Comparison of ENCODE assay signal across 8 cellular contexts in the genomic region with DNA sequence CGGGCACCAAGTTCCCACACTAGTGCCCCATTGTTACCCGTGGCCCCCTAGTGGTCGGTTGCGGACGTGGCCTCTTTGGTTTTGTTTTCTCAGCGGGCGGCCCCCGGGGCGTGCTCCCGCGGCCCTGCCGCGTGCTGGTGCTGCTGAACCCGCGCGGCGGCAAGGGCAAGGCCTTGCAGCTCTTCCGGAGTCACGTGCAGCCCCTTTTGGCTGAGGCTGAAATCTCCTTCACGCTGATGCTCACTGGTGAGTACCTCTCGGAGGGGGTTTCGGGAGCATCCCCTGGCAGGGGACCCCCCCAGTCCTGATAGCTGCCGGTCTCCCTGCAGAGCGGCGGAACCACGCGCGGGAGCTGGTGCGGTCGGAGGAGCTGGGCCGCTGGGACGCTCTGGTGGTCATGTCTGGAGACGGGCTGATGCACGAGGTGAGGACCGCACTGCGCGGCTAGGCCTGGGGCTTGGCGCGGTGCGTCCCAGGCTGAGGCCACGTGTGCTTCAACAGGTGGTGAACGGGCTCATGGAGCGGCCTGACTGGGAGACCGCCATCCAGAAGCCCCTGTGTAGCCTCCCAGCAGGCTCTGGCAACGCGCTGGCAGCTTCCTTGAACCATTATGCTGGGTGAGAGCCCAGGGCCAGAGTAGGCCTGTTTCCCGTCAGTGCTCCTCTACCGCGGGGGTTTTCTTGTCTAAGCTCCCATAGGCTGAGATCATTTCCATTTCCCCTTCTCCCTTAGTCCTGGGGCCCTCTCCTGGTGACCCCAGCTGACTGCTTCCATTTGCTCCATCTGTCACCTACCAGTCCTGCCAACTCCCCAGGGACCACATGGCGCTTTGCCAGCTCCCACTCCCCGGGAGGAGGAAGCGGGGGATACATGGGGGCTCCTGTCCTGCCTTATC. TPM values are rescaled to one million over a fixed set of nuclear protein-coding genes. Genes with fewer than 3 reads are reported as not detected.
DNase-seq lines count a peak whose midpoint lies in the region; ATAC-seq and TF ChIP-seq lines count a peak whose summit lies in the region.

No MANE protein-coding gene starts in this region.

- H3K79me2 ChIP-seq in OCI-LY3 (ENCODE audit: low read length), result no peaks in the 10 kb centered on the region

- peaks cover 38 to 72% (median 65%) of the 10 kb centered on the region in 10 experiments for H3K4me1 ChIP-seq in BLaER1 treated with 17β-estradiol and CSF1 and Interleukin-3, amounts not matched to agents 10 nM and 100 nM
- H3K4me1 ChIP-seq in OCI-LY3 (ENCODE audit: low read length), result no peaks in the 10 kb centered on the region

- peak; percentile 35 for ATAC-seq in HG02852 (IDR thresholded peaks at IDR 0.05; ENCODE audit: unreplicated experiment)
- ATAC-seq in naive thymus-derived CD8-positive, alpha-beta T cell, result peak; percentile 52 to 65
- ATAC-seq in HG03460 (IDR thresholded peaks at IDR 0.05; ENCODE audit: unreplicated experiment), result no peak

- H3K27ac ChIP-seq in BLaER1 treated with 17β-estradiol and CSF1 and Interleukin-3, amounts not matched to agents 10 nM and 100 nM, result no peak overlapping the region
- no peak overlapping the region for H3K27ac ChIP-seq in OCI-LY3 (ENCODE audit: low read length)

- H2AFZ ChIP-seq in OCI-LY3 (ENCODE audit: low read depth, low read length), result no peak overlapping the region

- DNase-seq in activated T-cell treated with anti-CD3 and anti-CD28 coated beads for 1 hour (ENCODE audit: low read depth) (peak; percentile 78), epithelial cell of proximal tubule (ENCODE audit: low read depth) (no peak)
- DNase-seq in naive thymus-derived CD8-positive, alpha-beta T cell, result peak; percentile 67 to 90 (median 81)

- peaks cover 0 to 3% (median 0%) of the 10 kb centered on the region in 5 donors for H3K27me3 Mint-ChIP-seq in naive thymus-derived CD8-positive, alpha-beta T cell
- H3K27me3 Mint-ChIP-seq in stimulated activated naive CD8-positive, alpha-beta T cell treated with anti-CD3 and anti-CD28 coated beads, Interleukin-15, Interleukin-2, amounts not matched to agents 100 ng/mL and 50 ng/mL, for 24 hours, result no peaks in the 10 kb centered on the region

- H3K9me3 ChIP-seq in BLaER1 treated with 17β-estradiol and CSF1 and Interleukin-3, amounts not matched to agents 10 nM and 100 nM (replicated peaks in 1 of 11), result no peaks in the 10 kb centered on the region
- H3K9me3 ChIP-seq in OCI-LY3 (ENCODE audit: insufficient read depth, low read length), result no peaks in the 10 kb centered on the region

- peaks cover 0 to 9% (median 0%) of the 10 kb centered on the region in 3 donors for H3K36me3 Mint-ChIP-seq in naive thymus-derived CD8-positive, alpha-beta T cell
- peaks cover 4% of the 10 kb centered on the region for H3K36me3 Mint-ChIP-seq in stimulated activated naive CD8-positive, alpha-beta T cell treated with anti-CD3 and anti-CD28 coated beads, Interleukin-15, Interleukin-2, amounts not matched to agents 100 ng/mL and 50 ng/mL, for 24 hours (ENCODE audit: low read depth)

- peak overlapping the region in 2 of 11 experiments; percentile 76 to 81; a peak in 4 of 22 replicates for H3K9ac ChIP-seq in BLaER1 treated with 17β-estradiol and CSF1 and Interleukin-3, amounts not matched to agents 10 nM and 100 nM
- no peak overlapping the region for H3K9ac ChIP-seq in OCI-LY3 (ENCODE audit: low read length)

- POLR2A ChIA-PET in naive thymus-derived CD8-positive, alpha-beta T cell (lab: Charles Lee), result interaction anchor here (1.0 to 3.3 kb wide), 6 partner anchors 12 to 116 kb away, joined by 3 to 39 read pairs (median 4); a partner anchor contains a TSS

- H3K4me1 Mint-ChIP-seq in naive thymus-derived CD8-positive, alpha-beta T cell, result peaks cover 6 to 14% (median 11%) of the 10 kb centered on the region in 4 donors
- peaks cover 19% of the 10 kb centered on the region for H3K4me1 Mint-ChIP-seq in stimulated activated naive CD8-positive, alpha-beta T cell treated with anti-CD3 and anti-CD28 coated beads, Interleukin-15, Interleukin-2, amounts not matched to agents 100 ng/mL and 50 ng/mL, for 24 hours (ENCODE audit: low read depth)

- H3K27ac Mint-ChIP-seq in naive thymus-derived CD8-positive, alpha-beta T cell, result peak overlapping the region in 2 of 10 donors; percentile 67 to 71
- peak overlapping the region; percentile 16 for H3K27ac Mint-ChIP-seq in stimulated activated naive CD8-positive, alpha-beta T cell treated with anti-CD3 and anti-CD28 coated beads, Interleukin-15, Interleukin-2, amounts not matched to agents 100 ng/mL and 50 ng/mL, for 24 hours

- peak overlapping the region; percentile 58 to 77 (median 66); a peak in 18 of 20 replicates for H3K4me3 ChIP-seq in BLaER1 treated with 17β-estradiol and CSF1 and Interleukin-3, amounts not matched to agents 10 nM and 100 nM
- H3K4me3 ChIP-seq in OCI-LY3 (ENCODE audit: low read length) (no peak overlapping the region), epithelial cell of proximal tubule (ENCODE audit: low read depth, low read length) (peak overlapping the region; percentile 64)

- H3K36me3 ChIP-seq in BLaER1 treated with 17β-estradiol and CSF1 and Interleukin-3, amounts not matched to agents 10 nM and 100 nM, result peaks cover 14 to 26% (median 23%) of the 10 kb centered on the region in 11 experiments
- peaks cover 6% of the 10 kb centered on the region for H3K36me3 ChIP-seq in OCI-LY3 (replicated peaks; ENCODE audit: low read depth, low read length)

- H3K9me3 Mint-ChIP-seq in naive thymus-derived CD8-positive, alpha-beta T cell, result no peaks in the 10 kb centered on the region
- no peaks in the 10 kb centered on the region for H3K9me3 Mint-ChIP-seq in stimulated activated naive CD8-positive, alpha-beta T cell treated with anti-CD3 and anti-CD28 coated beads, Interleukin-15, Interleukin-2, amounts not matched to agents 100 ng/mL and 50 ng/mL, for 24 hours

- H3K4me2 ChIP-seq in BLaER1 treated with 17β-estradiol and CSF1 and Interleukin-3, amounts not matched to agents 10 nM and 100 nM, result peak overlapping the region; percentile 89 to 100 (median 99)
- no peak overlapping the region for H3K4me2 ChIP-seq in OCI-LY3 (ENCODE audit: low read length)

- peaks cover 17 to 59% (median 53%) of the 10 kb centered on the region in 11 experiments for H3K27me3 ChIP-seq in BLaER1 treated with 17β-estradiol and CSF1 and Interleukin-3, amounts not matched to agents 10 nM and 100 nM
- H3K27me3 ChIP-seq in OCI-LY3 (ENCODE audit: low read depth, low read length), result no peaks in the 10 kb centered on the region

- TF ChIP-seq CTCF in OCI-LY3 (IDR thresholded peaks at IDR 0.05; ENCODE audit: low read depth, low read length) (peak; percentile 59), epithelial cell of proximal tubule (conservative IDR thresholded peaks at IDR 0.05; ENCODE audit: low read depth, low read length) (peak; percentile 66)

- peaks cover 0 to 67% (median 31%) of the 10 kb centered on the region in 11 experiments; a peak in 18 of 22 replicates for H4K20me1 ChIP-seq in BLaER1 treated with 17β-estradiol and CSF1 and Interleukin-3, amounts not matched to agents 10 nM and 100 nM
- H4K20me1 ChIP-seq in OCI-LY3 (ENCODE audit: insufficient read depth, low read length), result no peaks in the 10 kb centered on the region

- H3K4me3 Mint-ChIP-seq in naive thymus-derived CD8-positive, alpha-beta T cell, result peak overlapping the region; percentile 54 to 87 (median 70)
- H3K4me3 Mint-ChIP-seq in stimulated activated naive CD8-positive, alpha-beta T cell treated with anti-CD3 and anti-CD28 coated beads, Interleukin-15, Interleukin-2, amounts not matched to agents 100 ng/mL and 50 ng/mL, for 24 hours, result peak overlapping the region; percentile 73

RNA-seq across cellular contexts. Expression of a gene that starts 1.7 kb away (rescaled TPM):
- 54.5 and 81.2 TPM in 2 replicates for total RNA-seq in epithelial cell of proximal tubule
- total RNA-seq in naive thymus-derived CD8-positive, alpha-beta T cell, result under 1 TPM; 0.85 to 0.91 TPM
- under 1 TPM in 2 of 3 donors, not detected in 1; 0.31 to 0.37 TPM for polyA plus RNA-seq in naive thymus-derived CD8-positive, alpha-beta T cell

RNA-seq across cellular contexts. Expression of a gene that starts 32.4 kb away (rescaled TPM):
- 57.5 and 63.4 TPM in 2 replicates for total RNA-seq in epithelial cell of proximal tubule
- total RNA-seq in naive thymus-derived CD8-positive, alpha-beta T cell, result 10 to 100 TPM; 42.5 to 44.7 TPM
- polyA plus RNA-seq in naive thymus-derived CD8-positive, alpha-beta T cell, result 10 to 100 TPM; 37.9 to 62.9 (median 54.7) TPM

Comparison
In these comparisons a context has a peak if more than half of its experiments do, and no peak if none do; other contexts are left out.
1. RNA of a gene that starts 1.7 kb away (total RNA-seq): 54.5 to 81.2 TPM in epithelial cell of proximal tubule; 0.85 to 0.91 TPM in naive thymus-derived CD8-positive, alpha-beta T cell; every median in the first group is over 10 times any median in the second.